ENCODE assay signal across 8 cellular contexts in the genomic region with DNA sequence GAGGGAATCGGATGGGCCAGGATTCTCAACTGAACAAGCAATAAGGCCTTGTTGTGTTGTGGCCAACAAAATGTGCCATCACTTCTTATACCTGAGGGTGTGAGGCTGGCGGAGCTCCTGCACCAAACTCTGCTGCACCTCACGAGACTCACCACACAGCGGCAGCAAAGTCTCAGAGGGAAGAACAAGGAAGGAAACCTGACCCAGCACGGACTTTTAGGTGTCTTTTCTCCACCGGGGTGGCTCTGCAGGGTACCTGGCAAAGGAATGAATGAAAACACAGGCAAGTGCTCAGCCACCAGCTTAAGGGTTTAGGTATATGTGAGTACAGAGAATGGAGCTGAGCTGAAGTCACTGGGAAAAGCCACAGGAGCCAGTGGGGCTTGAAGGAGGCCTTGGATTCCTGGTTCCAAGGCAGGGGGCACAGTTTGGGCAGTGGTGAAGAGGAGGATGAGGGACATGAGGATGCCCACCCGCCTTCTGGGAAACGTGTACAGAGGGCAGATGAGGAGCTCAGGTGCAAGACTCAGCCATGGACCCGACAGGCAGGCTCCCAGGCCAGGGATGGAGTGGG. TPM values are rescaled to one million over a fixed set of nuclear protein-coding genes. Genes with fewer than 3 reads are reported as not detected.
DNase-seq lines count a peak whose midpoint lies in the region; ATAC-seq, FAIRE-seq and TF ChIP-seq lines count a peak whose summit lies in the region.

No MANE protein-coding gene starts in this region.

- H2AFZ ChIP-seq in K562 (ENCODE audit: low read depth, low read length) = no peak overlapping the region

- H3K4me3 Mint-ChIP-seq in CD14-positive monocyte = peak overlapping the region in 1 of 2 donors; percentile 22

- no peak for TF ChIP-seq EP300 in K562 (IDR thresholded peaks at IDR 0.05; ENCODE audit: low read length)

- H3K36me3 ChIP-seq in K562 (ENCODE audit: control insufficient read depth, insufficient read depth, low read length) (no peaks in the 10 kb centered on the region), thyroid gland (no peaks in the 10 kb centered on the region)

- DNase-seq in CD14-positive monocyte (ENCODE audit: low spot score) (no peak), NCI-H748 treated with DMSO at 0.1 percent for 48 hours (lab: John Stamatoyannopoulos, UW) (peak; percentile 39), K562 (ENCODE audit: extremely low read depth in 1 of 4, low spot score in 3 of 4) (peak; percentile 50 to 64 (median 60)), kidney tubule cell (ENCODE audit: low spot score) (peak; percentile 65), thyroid gland (peak; percentile 45 to 63)
- no peak for DNase-seq in effector CD4-positive, alpha-beta T cell

- H3K4me2 ChIP-seq in K562 (ENCODE audit: insufficient read depth, low read length) = no peak overlapping the region

- 0% methylated on average over 9 of the region's 9 CpGs for WGBS in K562 (ENCODE audit: insufficient coverage, low coverage, missing lambda C conversion rate)
- 32 to 40% methylated on average over 9 of the region's 9 CpGs for WGBS in thyroid gland, 2 donors

- no peak overlapping the region for H3K27ac ChIP-seq in K562 (ENCODE audit: extremely low read depth, low read depth, low read length)
- H3K27ac ChIP-seq in thyroid gland = no peak overlapping the region

- peak; percentile 95 for ATAC-seq in GM18511 (IDR thresholded peaks at IDR 0.05; ENCODE audit: unreplicated experiment)
- ATAC-seq in HG03280 (IDR thresholded peaks at IDR 0.05; ENCODE audit: unreplicated experiment) = peak; percentile 72
- peak; percentile 97 for ATAC-seq in K562

- H3K4me3 ChIP-seq in K562 = no peak overlapping the region
- no peak overlapping the region for H3K4me3 ChIP-seq in thyroid gland (replicated peaks in 1 of 3)

- FAIRE-seq in K562 (lab: Jason Lieb, UNC) = peak; percentile 90

- TF ChIP-seq RAD21 in K562 (CRISPR knock-in tag; conservative IDR thresholded peaks at IDR 0.05 in 1 of 2, IDR thresholded peaks at IDR 0.05 in 1 of 2) = peak; percentile 37 to 59; a peak in 3 of 4 replicates

- POLR2A ChIA-PET in K562 (lab: Yijun Ruan, JAX) = interaction anchor here (0.6 kb wide), 1 partner anchor 37 kb away, joined by 3 read pairs; no protein-coding TSS in a partner anchor

- no peaks in the 10 kb centered on the region for H3K36me3 Mint-ChIP-seq in CD14-positive monocyte

- H3K9me3 ChIP-seq in K562 (replicated peaks; ENCODE audit: control insufficient read depth, insufficient read depth, low read depth, low read length) (no peaks in the 10 kb centered on the region), thyroid gland (no peaks in the 10 kb centered on the region)

- H3K27ac Mint-ChIP-seq in CD14-positive monocyte = no peak overlapping the region

- in situ Hi-C loops in K562 (cut with MboI) = no loop called here

- no TSS peak for BruUV-seq in K562 (replicated peaks; lab: Mats Ljungman, UMichigan)

- H3K9me1 ChIP-seq in K562 (ENCODE audit: control insufficient read depth, insufficient read depth, low read length) = no peaks in the 10 kb centered on the region

- intact Hi-C loops in CD14-positive monocyte (cut with micrococcal nuclease) = no loop called here
- intact Hi-C loops in K562 (cut with micrococcal nuclease) = loop anchor here (5.0 to 10.0 kb wide), 4 partner anchors 34 to 199 kb away; no protein-coding TSS in a partner anchor
- intact Hi-C loops in thyroid gland (cut with DNase I) = no loop called here

- H3K79me2 ChIP-seq in K562 (ENCODE audit: control insufficient read depth, insufficient read depth, low read length) = no peaks in the 10 kb centered on the region

- no peak overlapping the region for H3K9ac ChIP-seq in K562 (ENCODE audit: insufficient read depth in 1 of 2, low read depth in 2 of 2, low read length in 2 of 2)

- peak; percentile 61 for TF ChIP-seq CTCF in CD14-positive monocyte (IDR thresholded peaks at IDR 0.05)
- peak; percentile 69 to 79 (median 78) for TF ChIP-seq CTCF in K562 (IDR thresholded peaks at IDR 0.05 in 2 of 3, conservative IDR thresholded peaks at IDR 0.05 in 1 of 3; ENCODE audit: insufficient read depth in 2 of 3, low read depth in 1 of 3, low read length in 3 of 3)
- TF ChIP-seq CTCF in thyroid gland (IDR thresholded peaks at IDR 0.05) = peak in 5 of 6 experiments; percentile 37 to 67 (median 53)

- peaks cover 0 to 1% (median 0%) of the 10 kb centered on the region in 7 donors for H3K9me3 Mint-ChIP-seq in CD14-positive monocyte

- peaks cover 0 to 2% (median 2%) of the 10 kb centered on the region in 3 donors for H3K27me3 Mint-ChIP-seq in CD14-positive monocyte (ENCODE audit: low read depth in 3 of 3)

- TF ChIP-seq POLR2A in K562 (conservative IDR thresholded peaks at IDR 0.05) = no peak
- TF ChIP-seq POLR2A in thyroid gland (IDR thresholded peaks at IDR 0.05) = no peak

- CTCF ChIA-PET in K562 (lab: Yijun Ruan, JAX; ENCODE audit: low intra/inter-chr PET ratio) = interaction anchor here (0.7 kb wide), 1 partner anchor 135 kb away, joined by 3 read pairs; no protein-coding TSS in a partner anchor

- peaks cover 7% of the 10 kb centered on the region for H3K4me1 Mint-ChIP-seq in CD14-positive monocyte

- H3K27me3 ChIP-seq in K562 (ENCODE audit: control insufficient read depth in 2 of 2, insufficient read depth in 2 of 2, low read length in 2 of 2) (no peaks in the 10 kb centered on the region), thyroid gland (no peaks in the 10 kb centered on the region)

- no peaks in the 10 kb centered on the region for H3K4me1 ChIP-seq in K562 (replicated peaks in 1 of 2; ENCODE audit: control insufficient read depth in 2 of 2, insufficient read depth in 2 of 2, low read length in 2 of 2)
- H3K4me1 ChIP-seq in thyroid gland = no peaks in the 10 kb centered on the region

- H4K20me1 ChIP-seq in K562 (replicated peaks; ENCODE audit: control insufficient read depth, insufficient read depth, low read length) = no peaks in the 10 kb centered on the region; the same call in 1 of the 2 replicates

TF ChIP-seq in K562, 482 proteins besides CTCF, POLR2A, EP300 and RAD21 (continues in another document):
- TF ChIP-seq PBX2 (CRISPR knock-in tag; IDR thresholded peaks at IDR 0.05; ENCODE audit: low read depth) (no peak), PBX2 (tag; conservative IDR thresholded peaks at IDR 0.05; ENCODE audit: low read depth) (no peak), IRF9 (tag; IDR thresholded peaks at IDR 0.05) (no peak)
- TF ChIP-seq, protein P1, sequence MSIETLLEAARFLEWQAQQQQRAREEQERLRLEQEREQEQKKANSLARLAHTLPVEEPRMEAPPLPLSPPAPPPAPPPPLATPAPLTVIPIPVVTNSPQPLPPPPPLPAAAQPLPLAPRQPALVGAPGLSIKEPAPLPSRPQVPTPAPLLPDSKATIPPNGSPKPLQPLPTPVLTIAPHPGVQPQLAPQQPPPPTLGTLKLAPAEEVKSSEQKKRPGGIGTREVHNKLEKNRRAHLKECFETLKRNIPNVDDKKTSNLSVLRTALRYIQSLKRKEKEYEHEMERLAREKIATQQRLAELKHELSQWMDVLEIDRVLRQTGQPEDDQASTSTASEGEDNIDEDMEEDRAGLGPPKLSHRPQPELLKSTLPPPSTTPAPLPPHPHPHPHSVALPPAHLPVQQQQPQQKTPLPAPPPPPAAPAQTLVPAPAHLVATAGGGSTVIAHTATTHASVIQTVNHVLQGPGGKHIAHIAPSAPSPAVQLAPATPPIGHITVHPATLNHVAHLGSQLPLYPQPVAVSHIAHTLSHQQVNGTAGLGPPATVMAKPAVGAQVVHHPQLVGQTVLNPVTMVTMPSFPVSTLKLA (conservative IDR thresholded peaks at IDR 0.05) = no peak

RNA-seq across cellular contexts. Expression of gene HSD3B1, which starts 31.1 kb away (rescaled TPM):
- not detected for polyA plus RNA-seq in CD14-positive monocyte
- total RNA-seq in K562 (2011; cell fraction: chromatin; rRNA removed; ENCODE audit: low replicate concordance) = not detected in 2 replicates
- total RNA-seq in K562 (2011; cell fraction: nucleolus; rRNA removed) = not detected in 2 replicates
- not detected in 2 replicates for total RNA-seq in K562 (2011; cell fraction: nucleoplasm; rRNA removed)
- total RNA-seq in K562 (2014; rRNA removed) = not detected in 2 replicates
- not detected in 2 replicates for total RNA-seq in K562 (2014; rRNA removed; fragmentation: Illumina TruSeq; extraction: Trizol)
- not detected in 2 replicates for total RNA-seq in K562 (2015; rRNA removed; fragmentation: Illumina TruSeq; extraction: Trizol)
- not detected in 2 replicates for total RNA-seq in K562 (2021)
- not detected in 2 replicates for polyA plus RNA-seq in K562 (2011; rRNA removed)
- polyA plus RNA-seq in K562 (2011; cell fraction: cytosol; rRNA removed) = not detected in 2 replicates
- not detected in 2 replicates for polyA plus RNA-seq in K562 (2011; cell fraction: nucleus; rRNA removed)
- polyA plus RNA-seq in K562 (2012) = not detected in 2 replicates
- not detected in 2 replicates for polyA plus RNA-seq in K562 (2014; fragmentation: Illumina TruSeq; extraction: Trizol)
- not detected for polyA plus RNA-seq in K562 (2014; fragmentation: Nextera tagmentation; extraction: Ambion mirVana)
- polyA plus RNA-seq in K562 (2014; rRNA removed) = not detected in 2 replicates
- not detected in 2 replicates for polyA minus RNA-seq in K562 (2011; rRNA and poly(A)+ RNA removed)
- polyA minus RNA-seq in K562 (2011; cell fraction: cytosol; rRNA and poly(A)+ RNA removed) = not detected in 2 replicates
- polyA minus RNA-seq in K562 (2011; cell fraction: nucleus; rRNA and poly(A)+ RNA removed) = not detected in 2 replicates
- not detected for total RNA-seq in thyroid gland

Comparison
In these comparisons a context has a peak if more than half of its experiments do, and no peak if none do; other contexts are left out.
1. DNase-seq: peak in NCI-H748 treated with DMSO at 0.1 percent for 48 hours (single experiment), K562 (4 of 4), kidney tubule cell (single experiment) and thyroid gland (2 of 2); none in CD14-positive monocyte (single experiment) and effector CD4-positive, alpha-beta T cell (single experiment).
2. Peak in every context shown above with its lines, with median percentiles within 50 percentile points of each other: CTCF ChIP-seq and ATAC-seq.